ENCODE assay signal across 21 cellular contexts in genomic region chr6:120558294-120558693, GRCh38.
"Had no signal": no experiment of that assay in that cellular context is flagged by ENCODE, and none has a peak within 500 bp of the region (broad histone marks: within the 10 kb centered on the region; RNA-seq: fewer than 3 reads in every experiment).

No MANE protein-coding gene starts in this region.

- H3K27me3 Mint-ChIP-seq: naive thymus-derived CD4-positive, alpha-beta T cell had no signal

- H3K9me3 Mint-ChIP-seq: mesothelial cell of epicardium had no signal

- DNase-seq: dermis blood vessel endothelial cell; dorsolateral prefrontal cortex; effector CD4-positive, alpha-beta T cell; effector memory CD4-positive, alpha-beta T cell; foreskin keratinocyte; heart left ventricle; hypothalamus; immature natural killer cell; islet precursor cell; kidney; kidney glomerular epithelial cell; left lung; left ventricle myocardium superior; lower lobe of right lung; mesenchymal stem cell; naive thymus-derived CD4-positive, alpha-beta T cell; natural killer cell had no signal

- H3K27ac Mint-ChIP-seq: immature natural killer cell; mesothelial cell of epicardium; naive thymus-derived CD4-positive, alpha-beta T cell; natural killer cell had no signal

- H3K4me1 Mint-ChIP-seq: immature natural killer cell; mesothelial cell of epicardium; naive thymus-derived CD4-positive, alpha-beta T cell; natural killer cell had no signal

- ATAC-seq: foreskin keratinocyte; gastroesophageal sphincter; heart left ventricle; left lung; left ventricle myocardium superior; lower lobe of right lung; naive thymus-derived CD4-positive, alpha-beta T cell; natural killer cell had no signal

- H3K4me3 Mint-ChIP-seq: immature natural killer cell; mesothelial cell of epicardium; naive thymus-derived CD4-positive, alpha-beta T cell; natural killer cell had no signal

- H3K36me3 Mint-ChIP-seq: immature natural killer cell; mesothelial cell of epicardium; naive thymus-derived CD4-positive, alpha-beta T cell; natural killer cell had no signal

- FAIRE-seq: endothelial cell of umbilical vein, frontal cortex, kidney had no signal
